9 cellular contexts compared by ENCODE assay signal in the genomic region with DNA sequence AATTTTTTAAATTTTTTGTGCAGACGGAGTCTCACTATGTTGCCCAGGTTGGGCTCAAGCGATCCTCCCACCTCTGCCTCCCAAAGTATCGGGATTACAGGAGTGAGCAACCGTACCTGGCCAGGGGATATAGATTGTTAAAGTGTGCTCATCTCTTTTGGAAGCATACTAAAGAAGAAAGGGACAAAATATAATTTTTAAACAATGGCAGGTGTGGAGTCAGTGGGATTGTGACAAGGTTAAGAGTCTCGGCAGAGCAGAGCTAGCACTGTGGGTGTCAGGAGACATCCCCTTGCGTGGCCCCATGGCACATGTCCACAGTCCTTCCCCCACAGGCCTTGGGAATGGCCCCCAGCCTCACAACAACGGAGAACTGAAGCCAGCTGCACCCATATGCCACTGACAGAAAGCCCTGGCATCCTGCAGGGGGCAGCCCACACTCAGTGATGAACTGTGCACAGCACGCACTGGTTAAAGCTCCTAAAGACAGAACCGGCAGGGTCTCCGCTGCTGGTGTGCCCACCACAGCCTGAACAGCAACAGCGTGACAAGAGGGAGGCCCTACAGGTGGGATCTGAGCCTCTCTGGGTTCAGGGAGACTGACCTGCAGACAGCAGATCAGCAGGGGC. TPM values are rescaled to one million over a fixed set of nuclear protein-coding genes. Genes with fewer than 3 reads are reported as not detected.
DNase-seq lines count a peak whose midpoint lies in the region; ATAC-seq, FAIRE-seq and TF ChIP-seq lines count a peak whose summit lies in the region.
"Had no signal": no experiment of that assay in that cellular context is flagged by ENCODE, and none has a peak within 500 bp of the region (broad histone marks: within the 10 kb centered on the region; RNA-seq: fewer than 3 reads in every experiment).

No MANE protein-coding gene starts in this region.

- H3K27me3 ChIP-seq in GM12878 (replicated peaks in 1 of 2; ENCODE audit: control insufficient read depth in 2 of 2, insufficient read depth in 2 of 2, low read length in 1 of 2), result no peaks in the 10 kb centered on the region

- SMC1A ChIA-PET in GM12878 (lab: Charles Lee; ENCODE audit: uncharacterized antibody, unreplicated experiment), result interaction anchor here (0.7 kb wide), 1 partner anchor 356 kb away, joined by 4 read pairs; no protein-coding TSS in a partner anchor

- POLR2A ChIA-PET in OCI-LY7 (lab: Charles Lee), result no interaction called here
- POLR2A ChIA-PET in GM12878 (lab: Charles Lee), result no interaction called here

- no peak overlapping the region for H3K9ac ChIP-seq in GM12878 (ENCODE audit: control insufficient read depth, insufficient read depth, low read length)

- DNase-seq in DMS53 (lab: John Stamatoyannopoulos, UW), result peak; percentile 7
- no peak for DNase-seq in DMS53 treated with DMSO at 0.1 percent for 48 hours (lab: John Stamatoyannopoulos, UW; ENCODE audit: unreplicated experiment)
- peak; percentile 39 for DNase-seq in OCI-LY7 (ENCODE audit: low spot score)
- no peak for DNase-seq in GM12878 (ENCODE audit: low read depth, low spot score)
- DNase-seq in left kidney (ENCODE audit: low read depth, low spot score), result peak; percentile 71
- no peak for DNase-seq in central memory CD4-positive, alpha-beta T cell
- DNase-seq in amniotic stem cell (lab: John Stamatoyannopoulos, UW), result no peak
- DNase-seq in lower leg skin (ENCODE audit: low spot score in 2 of 2), result no peak

- H3K36me3 ChIP-seq in OCI-LY7 (ENCODE audit: insufficient read depth, low read length) (peaks cover 85% of the 10 kb centered on the region), GM12878 (ENCODE audit: control insufficient read depth in 2 of 2, insufficient read depth in 2 of 2, low read length in 1 of 2) (peaks cover 12 to 24% of the 10 kb centered on the region in 2 experiments; a peak in 3 of 4 replicates)

- no peaks in the 10 kb centered on the region for H3K4me1 ChIP-seq in OCI-LY7 (ENCODE audit: insufficient read depth, low read length, poor library complexity, severe bottlenecking)
- no peaks in the 10 kb centered on the region for H3K4me1 ChIP-seq in GM12878 (ENCODE audit: control insufficient read depth, insufficient read depth, low read length)

- FAIRE-seq in GM12878 (lab: Jason Lieb, UNC), result no peak
- FAIRE-seq: A204.1 had no signal

- CTCF ChIA-PET in OCI-LY7 (lab: Charles Lee; ENCODE audit: unreplicated experiment), result no interaction called here
- CTCF ChIA-PET in GM12878 (lab: Yijun Ruan, JAX), result interaction anchor here (0.8 to 1.0 kb wide), 3 partner anchors 20 to 179 kb away, joined by 3 read pairs; partner anchors contain the start of gene LZTR1

- RAD21 ChIA-PET in GM12878 (lab: Charles Lee; ENCODE audit: unreplicated experiment), result no interaction called here

- TF ChIP-seq EP300 in GM12878 (IDR thresholded peaks at IDR 0.05; ENCODE audit: borderline replicate concordance in 1 of 2, control insufficient read depth in 1 of 2, low read depth in 2 of 2, low read length in 2 of 2), result no peak

- no peak overlapping the region for H3K4me3 ChIP-seq in OCI-LY7 (ENCODE audit: low read depth, low read length, poor library complexity, severe bottlenecking)
- H3K4me3 ChIP-seq in GM12878, result no peak overlapping the region
- no peak overlapping the region for H3K4me3 ChIP-seq in lower leg skin (ENCODE audit: low read depth, poor library complexity, severe bottlenecking)

- 87% methylated on average over 11 of the region's 11 CpGs for WGBS in GM12878 (ENCODE audit: insufficient coverage, insufficient replicate concordance, low lambda C conversion rate, missing lambda C conversion rate)
- 80 to 82% methylated on average over 10 to 11 of the region's 11 CpGs for WGBS in lower leg skin, 2 donors

- no peaks in the 10 kb centered on the region for H3K9me2 ChIP-seq in OCI-LY7 (ENCODE audit: insufficient read depth, low read length)

- no peak overlapping the region for H3K4me2 ChIP-seq in OCI-LY7 (ENCODE audit: low read length)
- no peak overlapping the region for H3K4me2 ChIP-seq in GM12878 (ENCODE audit: control insufficient read depth, insufficient read depth)

- intact Hi-C loops in OCI-LY7 (cut with micrococcal nuclease; ENCODE audit: unreplicated experiment) (no loop called here), GM12878 (cut with micrococcal nuclease; ENCODE audit: unreplicated experiment) (no loop called here), lower leg skin (cut with DNase I; ENCODE audit: low total_unique reads) (no loop called here)

- TF ChIP-seq POLR2A in GM12878 (IDR thresholded peaks at IDR 0.05; ENCODE audit: low read depth, low read length) (no peak), lower leg skin (IDR thresholded peaks at IDR 0.05) (no peak)

- in situ Hi-C loops in GM12878 (cut with MboI), result no loop called here

- ATAC-seq in GM12878, result peak; percentile 49; the same call in 2 of the 3 replicates

- H3K9me3 ChIP-seq in OCI-LY7 (ENCODE audit: low read length), result no peaks in the 10 kb centered on the region
- no peaks in the 10 kb centered on the region for H3K9me3 ChIP-seq in GM12878 (replicated peaks; ENCODE audit: control insufficient read depth, insufficient read depth, low read length)

- H3K27ac ChIP-seq in OCI-LY7 (ENCODE audit: low read depth, low read length, poor library complexity, severe bottlenecking), result no peak overlapping the region
- H3K27ac ChIP-seq in GM12878 (ENCODE audit: control insufficient read depth, insufficient read depth), result no peak overlapping the region

- H3K79me2 ChIP-seq in OCI-LY7 (ENCODE audit: insufficient read depth, low read depth, low read length) (no peaks in the 10 kb centered on the region), GM12878 (ENCODE audit: control insufficient read depth, insufficient read depth, low read length) (no peaks in the 10 kb centered on the region)

- H2AFZ ChIP-seq in OCI-LY7 (ENCODE audit: low read length), result no peak overlapping the region
- H2AFZ ChIP-seq in GM12878 (ENCODE audit: control insufficient read depth, low read depth, low read length), result no peak overlapping the region

- no TSS peak for BruUV-seq in OCI-LY7 (replicated peaks; lab: Mats Ljungman, UMichigan)
- no TSS peak for BruUV-seq in GM12878 (replicated peaks; lab: Mats Ljungman, UMichigan)

- no peaks in the 10 kb centered on the region for H4K20me1 ChIP-seq in OCI-LY7 (ENCODE audit: insufficient read depth, low read length)
- no peaks in the 10 kb centered on the region for H4K20me1 ChIP-seq in GM12878 (ENCODE audit: control insufficient read depth, insufficient read depth)

- peak; percentile 51 for TF ChIP-seq RAD21 in GM12878 (IDR thresholded peaks at IDR 0.05; ENCODE audit: insufficient read depth, low read depth, low read length)

- TF ChIP-seq CTCF in OCI-LY7 (conservative IDR thresholded peaks at IDR 0.05; ENCODE audit: low read length) (peak; percentile 76), GM12878 (IDR thresholded peaks at IDR 0.05 in 2 of 3, conservative IDR thresholded peaks at IDR 0.05 in 1 of 3; ENCODE audit: control insufficient read depth in 2 of 3, extremely low read depth in 1 of 3, insufficient read depth in 1 of 3, low read depth in 3 of 3, low read length in 3 of 3) (peak; percentile 46 to 52 (median 51)), lower leg skin (IDR thresholded peaks at IDR 0.05) (no peak)

RNA-seq across cellular contexts. Expression of gene SERPIND1, which starts 29.9 kb away (rescaled TPM):
- total RNA-seq in OCI-LY7 (2014; rRNA removed; shearing (Covaris generic)), result not detected in 2 replicates
- total RNA-seq in OCI-LY7 (2022) (not detected in 2 replicates), GM12878 (2014; rRNA removed) (0.05 TPM in 1 of 2 replicates, not detected in the other), GM12878 (2014; rRNA removed; fragmentation: Illumina TruSeq; extraction: Trizol) (0.09 TPM in 2 replicates), GM12878 (2021) (0.11 and 0.38 TPM in 2 replicates), lower leg skin (not detected)
- not detected in 2 replicates for total RNA-seq in GM12878 (2013; cell fraction: nucleolus; rRNA removed)
- polyA plus RNA-seq in GM12878 (2011; ENCODE audit: low read depth), result 0.45 TPM
- polyA plus RNA-seq in GM12878 (2011; rRNA removed) (0.10 and 0.15 TPM in 2 replicates), GM12878 (2014; fragmentation: Illumina TruSeq; extraction: Trizol) (0.22 and 0.32 TPM in 2 replicates), GM12878 (2014; fragmentation: Nextera tagmentation; extraction: Ambion mirVana) (under 1 TPM; 0.44 to 0.85 TPM), GM12878 (2014; rRNA removed) (0.08 and 0.32 TPM in 2 replicates), GM12878 (2016; fragmentation: Nextera tagmentation; extraction: Ambion mirVana) (under 1 TPM; 0.40 to 0.43 TPM)
- 0.15 and 0.25 TPM in 2 replicates for polyA plus RNA-seq in GM12878 (2011; cell fraction: cytosol; rRNA removed)
- polyA plus RNA-seq in GM12878 (2011; cell fraction: nucleus; rRNA removed), result 0.07 and 0.12 TPM in 2 replicates
- polyA plus RNA-seq in GM12878 (2012), result 0.18 and 0.57 TPM in 2 replicates
- polyA minus RNA-seq in GM12878 (2011; rRNA and poly(A)+ RNA removed), result 0.21 and 0.29 TPM in 2 replicates
- polyA minus RNA-seq in GM12878 (2011; cell fraction: cytosol; rRNA and poly(A)+ RNA removed), result not detected in 2 replicates
- not detected in 2 replicates for polyA minus RNA-seq in GM12878 (2011; cell fraction: nucleus; rRNA and poly(A)+ RNA removed)

RNA-seq across cellular contexts. Expression of gene PI4KA, which starts 54.8 kb away (rescaled TPM):
- total RNA-seq in OCI-LY7 (2014; rRNA removed; shearing (Covaris generic)), result 43.9 and 46.9 TPM in 2 replicates
- 95.7 and 100 TPM in 2 replicates for total RNA-seq in OCI-LY7 (2022)
- 146 and 160 TPM in 2 replicates for total RNA-seq in GM12878 (2013; cell fraction: nucleolus; rRNA removed)
- 54.8 and 60.9 TPM in 2 replicates for total RNA-seq in GM12878 (2014; rRNA removed)
- 20.4 and 28.9 TPM in 2 replicates for total RNA-seq in GM12878 (2014; rRNA removed; fragmentation: Illumina TruSeq; extraction: Trizol)
- 69.9 and 78.4 TPM in 2 replicates for total RNA-seq in GM12878 (2021)
- polyA plus RNA-seq in GM12878 (2011; ENCODE audit: low read depth), result 25.7 TPM
- 16.3 and 38.1 TPM in 2 replicates for polyA plus RNA-seq in GM12878 (2011; rRNA removed)
- polyA plus RNA-seq in GM12878 (2011; cell fraction: cytosol; rRNA removed), result 36.1 and 36.6 TPM in 2 replicates
- polyA plus RNA-seq in GM12878 (2011; cell fraction: nucleus; rRNA removed), result 98.4 and 116 TPM in 2 replicates
- 37.0 and 39.2 TPM in 2 replicates for polyA plus RNA-seq in GM12878 (2012)
- polyA plus RNA-seq in GM12878 (2014; fragmentation: Illumina TruSeq; extraction: Trizol), result 28.0 and 39.7 TPM in 2 replicates
- polyA plus RNA-seq in GM12878 (2014; fragmentation: Nextera tagmentation; extraction: Ambion mirVana), result 1 to 10 TPM; 4.2 to 6.1 TPM
- polyA plus RNA-seq in GM12878 (2014; rRNA removed), result 44.6 and 55.3 TPM in 2 replicates
- polyA plus RNA-seq in GM12878 (2016; fragmentation: Nextera tagmentation; extraction: Ambion mirVana), result 10 to 100 TPM; 45.7 to 49.2 TPM
- polyA minus RNA-seq in GM12878 (2011; rRNA and poly(A)+ RNA removed), result 73.0 and 92.6 TPM in 2 replicates
- polyA minus RNA-seq in GM12878 (2011; cell fraction: cytosol; rRNA and poly(A)+ RNA removed), result 25.9 and 32.1 TPM in 2 replicates
- 55.5 and 106 TPM in 2 replicates for polyA minus RNA-seq in GM12878 (2011; cell fraction: nucleus; rRNA and poly(A)+ RNA removed)
- total RNA-seq in lower leg skin, result 10 to 100 TPM; 42.5 to 81.3 (median 66.1) TPM

RNA-seq across cellular contexts. Expression of gene SNAP29, which starts 55.0 kb away (rescaled TPM):
- total RNA-seq in OCI-LY7 (2014; rRNA removed; shearing (Covaris generic)), result 9.7 and 12.7 TPM in 2 replicates
- total RNA-seq in OCI-LY7 (2022) (26.9 and 33.2 TPM in 2 replicates), GM12878 (2014; rRNA removed) (12.3 and 14.6 TPM in 2 replicates), GM12878 (2014; rRNA removed; fragmentation: Illumina TruSeq; extraction: Trizol) (13.8 and 14.6 TPM in 2 replicates), GM12878 (2021) (23.2 and 23.6 TPM in 2 replicates), lower leg skin (10 to 100 TPM; 25.0 to 34.4 (median 32.9) TPM)
- 6.7 and 9.8 TPM in 2 replicates for total RNA-seq in GM12878 (2013; cell fraction: nucleolus; rRNA removed)
- polyA plus RNA-seq in GM12878 (2011; ENCODE audit: low read depth), result 5.8 TPM
- polyA plus RNA-seq in GM12878 (2011; rRNA removed) (32.2 and 36.9 TPM in 2 replicates), GM12878 (2014; fragmentation: Illumina TruSeq; extraction: Trizol) (45.7 and 75.2 TPM in 2 replicates), GM12878 (2014; fragmentation: Nextera tagmentation; extraction: Ambion mirVana) (1 to 10 TPM; 4.7 to 8.2 TPM), GM12878 (2014; rRNA removed) (32.7 and 33.6 TPM in 2 replicates), GM12878 (2016; fragmentation: Nextera tagmentation; extraction: Ambion mirVana) (10 to 100 TPM; 38.0 to 42.0 TPM)
- 20.0 and 21.8 TPM in 2 replicates for polyA plus RNA-seq in GM12878 (2011; cell fraction: cytosol; rRNA removed)
- polyA plus RNA-seq in GM12878 (2011; cell fraction: nucleus; rRNA removed), result 12.0 and 12.9 TPM in 2 replicates
- polyA plus RNA-seq in GM12878 (2012), result 13.7 and 14.5 TPM in 2 replicates
- 10.6 and 12.0 TPM in 2 replicates for polyA minus RNA-seq in GM12878 (2011; rRNA and poly(A)+ RNA removed)
- 4.8 and 5.5 TPM in 2 replicates for polyA minus RNA-seq in GM12878 (2011; cell fraction: cytosol; rRNA and poly(A)+ RNA removed)
- polyA minus RNA-seq in GM12878 (2011; cell fraction: nucleus; rRNA and poly(A)+ RNA removed), result 3.9 and 5.6 TPM in 2 replicates

Comparison
In these comparisons a context has a peak if more than half of its experiments do, and no peak if none do; other contexts are left out.
1. DNase-seq: peak in DMS53 (single experiment), OCI-LY7 (single experiment) and left kidney (single experiment); none in DMS53 treated with DMSO at 0.1 percent for 48 hours (single experiment), GM12878 (single experiment), central memory CD4-positive, alpha-beta T cell (single experiment), amniotic stem cell (single experiment) and lower leg skin (0 of 2).
2. CTCF ChIP-seq: peak in OCI-LY7 (single experiment) and GM12878 (3 of 3); none in lower leg skin (0 of 3).